Comparison of ENCODE assay signal across 26 cellular contexts in the genomic region with DNA sequence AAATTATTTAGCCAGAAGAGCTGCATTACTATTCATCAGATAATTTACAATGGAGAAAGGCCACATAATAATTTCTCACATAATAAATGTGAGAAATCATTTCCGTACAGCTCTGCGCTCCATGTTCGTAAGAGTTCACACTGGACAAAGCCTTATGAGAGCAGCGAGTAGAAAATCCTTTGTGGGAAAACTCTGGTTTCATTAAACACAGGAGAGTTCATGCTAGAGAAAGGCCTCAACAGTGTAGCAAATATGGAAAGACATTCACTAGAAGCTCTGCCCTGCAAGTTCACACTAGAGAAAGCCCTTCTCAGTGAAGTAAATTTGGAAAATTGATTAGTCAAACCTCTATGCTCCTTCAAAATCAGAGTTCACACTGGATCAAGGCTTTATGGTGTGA. TPM values are rescaled to one million over a fixed set of nuclear protein-coding genes. Genes with fewer than 3 reads are reported as not detected.
A peak's percentile ranks its signal among the peaks of the same experiment; 100 is the strongest.
DNase-seq lines count a peak whose midpoint lies in the region; ATAC-seq, FAIRE-seq and TF ChIP-seq lines count a peak whose summit lies in the region.
"Had no signal": no experiment of that assay in that cellular context is flagged by ENCODE, and none has a peak within 500 bp of the region (broad histone marks: within the 10 kb centered on the region; RNA-seq: fewer than 3 reads in every experiment).

No MANE protein-coding gene starts in this region.

- TF ChIP-seq CTCF in HepG2 (CRISPR knock-in tag; IDR thresholded peaks at IDR 0.05): no peak
- TF ChIP-seq CTCF in right lobe of liver (IDR thresholded peaks at IDR 0.05): no peak
- TF ChIP-seq CTCF in PC-9 (conservative IDR thresholded peaks at IDR 0.05): no peak
- TF ChIP-seq CTCF in liver (IDR thresholded peaks at IDR 0.05; ENCODE audit: low read depth, low read length, missing input control): no peak
- no peak for TF ChIP-seq CTCF in vagina (IDR thresholded peaks at IDR 0.05)

- H4K20me1 ChIP-seq in HepG2 (ENCODE audit: insufficient read depth, low read length) (no peaks in the 10 kb centered on the region), PC-9 (ENCODE audit: insufficient read depth) (no peaks in the 10 kb centered on the region)

- H3K36me3 ChIP-seq in HepG2 (replicated peaks in 1 of 2; ENCODE audit: control insufficient read depth in 1 of 2, insufficient read depth in 2 of 2, low read length in 2 of 2): peaks cover 20 to 70% of the 10 kb centered on the region in 2 experiments
- H3K36me3 ChIP-seq in right lobe of liver: peaks cover 12 to 71% (median 47%) of the 10 kb centered on the region in 4 donors
- peaks cover 75% of the 10 kb centered on the region for H3K36me3 ChIP-seq in PC-9 (ENCODE audit: low read depth)
- peaks cover 25 to 97% (median 79%) of the 10 kb centered on the region in 4 donors for H3K36me3 ChIP-seq in liver (ENCODE audit: control insufficient read depth in 4 of 4, insufficient read depth in 3 of 4, low read depth in 1 of 4, low read length in 3 of 4)
- peaks cover 56 to 90% (median 85%) of the 10 kb centered on the region in 5 donors for H3K36me3 ChIP-seq in subcutaneous abdominal adipose tissue (ENCODE audit: control insufficient read depth in 5 of 5, insufficient read depth in 5 of 5, low read length in 5 of 5)
- H3K36me3 ChIP-seq in vagina: peaks cover 7 to 97% of the 10 kb centered on the region in 2 donors

- H3K4me3 ChIP-seq in HepG2 (replicated peaks in 1 of 3; ENCODE audit: insufficient read depth in 1 of 3, low read depth in 2 of 3, low read length in 3 of 3): no peak overlapping the region
- no peak overlapping the region for H3K4me3 ChIP-seq in right lobe of liver
- 0 out of 2 replicates have a peak overlapping the region, but pooled peaks have one; percentile 0 for H3K4me3 ChIP-seq in PC-9
- H3K4me3 ChIP-seq in liver (ENCODE audit: low read depth in 1 of 3, low read length in 3 of 3): peak overlapping the region in 2 of 3 donors; percentile 36 to 45
- peak overlapping the region in 4 of 5 donors; percentile 14 to 29 (median 22) for H3K4me3 ChIP-seq in subcutaneous abdominal adipose tissue (ENCODE audit: low read depth in 1 of 5, low read length in 5 of 5)
- H3K4me3 ChIP-seq in vagina: no peak overlapping the region
- H3K4me3 ChIP-seq: BLaER1 treated with 17β-estradiol and CSF1 and Interleukin-3, amounts not matched to agents 10 nM and 100 nM; GM23338 had no signal

- H3K27me3 ChIP-seq in HepG2 (ENCODE audit: control insufficient read depth in 1 of 2, insufficient read depth in 2 of 2, low read length in 2 of 2): no peaks in the 10 kb centered on the region
- no peaks in the 10 kb centered on the region for H3K27me3 ChIP-seq in right lobe of liver
- no peaks in the 10 kb centered on the region for H3K27me3 ChIP-seq in PC-9 (ENCODE audit: insufficient read depth, low read depth)
- H3K27me3 ChIP-seq in liver (ENCODE audit: control insufficient read depth in 4 of 4, insufficient read depth in 4 of 4, low read length in 3 of 4): no peaks in the 10 kb centered on the region
- H3K27me3 ChIP-seq in subcutaneous abdominal adipose tissue (ENCODE audit: control insufficient read depth in 5 of 5, insufficient read depth in 4 of 5, low read length in 5 of 5): no peaks in the 10 kb centered on the region
- no peaks in the 10 kb centered on the region for H3K27me3 ChIP-seq in vagina
- H3K27me3 ChIP-seq: BE2C; BLaER1 treated with 17β-estradiol and CSF1 and Interleukin-3, amounts not matched to agents 10 nM and 100 nM had no signal

- over 99% methylated on average over 4 of the region's 4 CpGs for WGBS in HepG2 (ENCODE audit: low lambda C conversion rate)
- WGBS in right lobe of liver (ENCODE audit: insufficient coverage, low coverage, low lambda C conversion rate, missing lambda C conversion rate): 97% methylated on average over 4 of the region's 4 CpGs
- WGBS in liver: 99% methylated on average over 4 of the region's 4 CpGs

- H3K9me3 Mint-ChIP-seq in stimulated activated memory B cell treated with anti-CD40 and anti-IgM and Interleukin-4, amounts not matched to agents 10 μg/mL and 1 μg/mL and 100 μg/mL, for 72 hours: peaks cover 21% of the 10 kb centered on the region
- H3K9me3 Mint-ChIP-seq: GM23338 had no signal

- H3K9ac ChIP-seq in HepG2 (ENCODE audit: insufficient read depth, low read depth, low read length): no peak overlapping the region
- H3K9ac ChIP-seq in liver (ENCODE audit: low read depth in 1 of 2, low read length in 2 of 2): no peak overlapping the region
- H3K9ac ChIP-seq in subcutaneous abdominal adipose tissue (ENCODE audit: low read length in 5 of 5): no peak overlapping the region
- H3K9ac ChIP-seq: BLaER1 treated with 17β-estradiol and CSF1 and Interleukin-3, amounts not matched to agents 10 nM and 100 nM had no signal

- no peak for FAIRE-seq in HepG2 (lab: Jason Lieb, UNC)
- FAIRE-seq: GM12891, GM18507 had no signal

- POLR2A ChIA-PET in HepG2 (lab: Yijun Ruan, JAX) (interaction anchor here (0.9 to 1.5 kb wide), 2 partner anchors 49 to 64 kb away, joined by 3 read pairs; no protein-coding TSS in a partner anchor), PC-9 (lab: Charles Lee; ENCODE audit: unreplicated experiment) (no interaction called here)

- TF ChIP-seq EP300 in HepG2 (IDR thresholded peaks at IDR 0.05; ENCODE audit: low read depth in 2 of 2, low read length in 2 of 2) (no peak), HepG2 (CRISPR knock-in tag; IDR thresholded peaks at IDR 0.05; ENCODE audit: borderline replicate concordance) (no peak)

- CTCF ChIA-PET in HepG2 (lab: Yijun Ruan, JAX; ENCODE audit: low intra/inter-chr PET ratio, low total read pairs) (no interaction called here), PC-9 (lab: Charles Lee) (no interaction called here)

- peaks cover 13% of the 10 kb centered on the region for H3K4me1 Mint-ChIP-seq in stimulated activated memory B cell treated with anti-CD40 and anti-IgM and Interleukin-4, amounts not matched to agents 10 μg/mL and 1 μg/mL and 100 μg/mL, for 72 hours
- H3K4me1 Mint-ChIP-seq: GM23338, H9 had no signal

- DNase-seq in HepG2 (ENCODE audit: low spot score) (no peak), right lobe of liver (no peak), PC-9 (no peak), vagina (ENCODE audit: extremely low spot score in 2 of 2) (no peak), NCI-H2081 (lab: John Stamatoyannopoulos, UW) (no peak)
- DNase-seq: 8988T; AML-193; BE2C; Calu3; CD4-positive, alpha-beta memory T cell; COR-L47; DMS53; DMS79 treated with DMSO at 0.1 percent for 48 hours; GF-D8; H9 had no signal

- peaks cover 97% of the 10 kb centered on the region for H3K36me3 Mint-ChIP-seq in stimulated activated memory B cell treated with anti-CD40 and anti-IgM and Interleukin-4, amounts not matched to agents 10 μg/mL and 1 μg/mL and 100 μg/mL, for 72 hours

- in situ Hi-C loops in HepG2 (cut with HindIII; ENCODE audit: extremely low pct_ligation_motif_present, low pct_unique_long_range_greater_than_20kb): no loop called here

- H3F3A ChIP-seq in PC-9 (ENCODE audit: insufficient read depth, low read depth): no peaks in the 10 kb centered on the region

- no peaks in the 10 kb centered on the region for H3K9me3 ChIP-seq in HepG2 (ENCODE audit: low read length)
- H3K9me3 ChIP-seq in right lobe of liver: peaks cover 0 to 19% (median 3%) of the 10 kb centered on the region in 4 donors
- peaks cover 69% of the 10 kb centered on the region for H3K9me3 ChIP-seq in PC-9 (ENCODE audit: insufficient read depth, low read depth)
- H3K9me3 ChIP-seq in liver (ENCODE audit: control insufficient read depth in 4 of 4, low read length in 3 of 4): peaks cover 20 to 85% (median 60%) of the 10 kb centered on the region in 4 donors
- H3K9me3 ChIP-seq in subcutaneous abdominal adipose tissue (ENCODE audit: control insufficient read depth in 5 of 5, low read length in 5 of 5): peaks cover 41 to 76% (median 48%) of the 10 kb centered on the region in 5 donors
- peaks cover 72% of the 10 kb centered on the region for H3K9me3 ChIP-seq in vagina
- H3K9me3 ChIP-seq: BE2C had no signal

- no peak for ATAC-seq in HepG2
- no peak for ATAC-seq in right lobe of liver
- no peak for ATAC-seq in stimulated activated memory B cell treated with anti-CD40 and anti-IgM and Interleukin-4, amounts not matched to agents 10 μg/mL and 1 μg/mL and 100 μg/mL, for 72 hours
- ATAC-seq: GM23338 had no signal

- H3K4me1 ChIP-seq in HepG2 (ENCODE audit: insufficient read depth, low read length): peaks cover 2% of the 10 kb centered on the region
- H3K4me1 ChIP-seq in right lobe of liver: no peaks in the 10 kb centered on the region
- no peaks in the 10 kb centered on the region for H3K4me1 ChIP-seq in PC-9 (replicated peaks; ENCODE audit: insufficient read depth)
- no peaks in the 10 kb centered on the region for H3K4me1 ChIP-seq in liver (ENCODE audit: control insufficient read depth in 4 of 4, insufficient read depth in 4 of 4, low read length in 3 of 4)
- H3K4me1 ChIP-seq in subcutaneous abdominal adipose tissue (ENCODE audit: control insufficient read depth in 5 of 5, insufficient read depth in 5 of 5, low read length in 5 of 5): peaks cover 0 to 7% (median 0%) of the 10 kb centered on the region in 5 donors
- H3K4me1 ChIP-seq in vagina: no peaks in the 10 kb centered on the region
- H3K4me1 ChIP-seq: BE2C had no signal

- no peak overlapping the region for H3K27ac Mint-ChIP-seq in stimulated activated memory B cell treated with anti-CD40 and anti-IgM and Interleukin-4, amounts not matched to agents 10 μg/mL and 1 μg/mL and 100 μg/mL, for 72 hours
- H3K27ac Mint-ChIP-seq: CD14-positive monocyte; CD4-positive, alpha-beta memory T cell; GM23338; H9 had no signal

- TF ChIP-seq RAD21 in HepG2 (CRISPR knock-in tag; IDR thresholded peaks at IDR 0.05): no peak
- TF ChIP-seq RAD21 in liver (IDR thresholded peaks at IDR 0.05): no peak

- H3K4me2 ChIP-seq in HepG2 (ENCODE audit: low read depth, low read length): no peak overlapping the region
- H3K4me2 ChIP-seq in PC-9: no peak overlapping the region
- H3K4me2 ChIP-seq: BLaER1 treated with 17β-estradiol and CSF1 and Interleukin-3, amounts not matched to agents 10 nM and 100 nM; GM23338 had no signal

- H3K4me3 Mint-ChIP-seq in stimulated activated memory B cell treated with anti-CD40 and anti-IgM and Interleukin-4, amounts not matched to agents 10 μg/mL and 1 μg/mL and 100 μg/mL, for 72 hours: no peak overlapping the region
- H3K4me3 Mint-ChIP-seq: CD14-positive monocyte; CD4-positive, alpha-beta memory T cell; GM23338; H9 had no signal

- H2AFZ ChIP-seq in HepG2 (ENCODE audit: low read length) (no peak overlapping the region), PC-9 (no peak overlapping the region)
- H2AFZ ChIP-seq: GM23338 had no signal

- no peak for TF ChIP-seq POLR2A in HepG2 (IDR thresholded peaks at IDR 0.05; ENCODE audit: insufficient read depth in 1 of 2, low read depth in 2 of 2, low read length in 2 of 2)
- TF ChIP-seq POLR2A in right lobe of liver (IDR thresholded peaks at IDR 0.05): no peak
- TF ChIP-seq POLR2A in vagina (IDR thresholded peaks at IDR 0.05): no peak

- BruUV-seq in HepG2 (replicated peaks; lab: Mats Ljungman, UMichigan) (no TSS peak), PC-9 (replicated peaks; lab: Mats Ljungman, UMichigan) (no TSS peak)

- H3K27ac ChIP-seq in HepG2 (ENCODE audit: extremely low read length, insufficient read depth, low read length) (no peak overlapping the region), right lobe of liver (no peak overlapping the region), PC-9 (no peak overlapping the region), liver (ENCODE audit: low read depth in 1 of 2, low read length in 2 of 2) (no peak overlapping the region), subcutaneous abdominal adipose tissue (ENCODE audit: low read depth, low read length) (no peak overlapping the region), vagina (no peak overlapping the region)
- H3K27ac ChIP-seq: BLaER1 treated with 17β-estradiol and CSF1 and Interleukin-3, amounts not matched to agents 10 nM and 100 nM had no signal

- no peaks in the 10 kb centered on the region for H3K9me2 ChIP-seq in PC-9 (ENCODE audit: insufficient read depth)

- intact Hi-C loops in HepG2 (cut with micrococcal nuclease; ENCODE audit: unreplicated experiment) (no loop called here), right lobe of liver (cut with DNase I) (loop anchor here in 1 of 2 donors (10.0 kb wide), 1 partner anchor 70 kb away; no protein-coding TSS in a partner anchor), PC-9 (cut with micrococcal nuclease; ENCODE audit: unreplicated experiment) (no loop called here), vagina (cut with DNase I) (no loop called here)

- H3K79me2 ChIP-seq in HepG2 (ENCODE audit: insufficient read depth, low read length) (peaks cover 3% of the 10 kb centered on the region), PC-9 (ENCODE audit: low read depth) (0 out of 2 replicates have a peak, but pooled peaks cover 1% of the 10 kb centered on the region)

- H3K27me3 Mint-ChIP-seq in stimulated activated memory B cell treated with anti-CD40 and anti-IgM and Interleukin-4, amounts not matched to agents 10 μg/mL and 1 μg/mL and 100 μg/mL, for 72 hours: no peaks in the 10 kb centered on the region
- H3K27me3 Mint-ChIP-seq: CD4-positive, alpha-beta memory T cell had no signal

RNA-seq across cellular contexts. Expression of a gene that starts 8.4 kb away (rescaled TPM):
- total RNA-seq in HepG2 (2016; rRNA removed; fragmentation: Illumina TruSeq; extraction: Trizol) (15.6 and 16.9 TPM in 2 replicates), right lobe of liver (10 to 100 TPM in 1 of 6 experiments, 1 to 10 TPM in 5; 3.7 to 11.6 (median 5.7) TPM), PC-9 (2021) (16.9 and 17.8 TPM in 2 replicates), liver (10 to 100 TPM in 1 of 2 donors, 1 to 10 TPM in 1; 8.7 to 20.3 TPM), vagina (6.9 TPM)
- total RNA-seq in HepG2 (2016; cell fraction: cytosol; rRNA removed; fragmentation: Illumina TruSeq; extraction: Trizol; ENCODE audit: low read depth): 2.1 and 3.8 TPM in 2 replicates
- 15.4 and 16.9 TPM in 2 replicates for total RNA-seq in HepG2 (2016; cell fraction: insoluble cytoplasmic fraction; rRNA removed; fragmentation: Illumina TruSeq; extraction: Trizol)
- 8.5 and 12.6 TPM in 2 replicates for total RNA-seq in HepG2 (2016; cell fraction: membrane; rRNA removed; fragmentation: Illumina TruSeq; extraction: Trizol)
- total RNA-seq in HepG2 (2016; cell fraction: nucleus; rRNA removed; fragmentation: Illumina TruSeq; extraction: Trizol): 16.0 and 22.2 TPM in 2 replicates
- polyA plus RNA-seq in HepG2 (2011; rRNA removed) (7.6 and 8.2 TPM in 2 replicates), liver (1 to 10 TPM; 2.0 to 4.1 TPM)
- 5.1 and 5.2 TPM in 2 replicates for polyA plus RNA-seq in HepG2 (2011; cell fraction: cytosol; rRNA removed)
- polyA plus RNA-seq in HepG2 (2011; cell fraction: nucleus; rRNA removed): 17.2 and 19.6 TPM in 2 replicates
- 7.7 and 8.2 TPM in 2 replicates for polyA plus RNA-seq in HepG2 (2012)
- 0.59 and 1.0 TPM in 2 replicates for polyA plus RNA-seq in HepG2 (2016; cell fraction: cytosol; fragmentation: Illumina TruSeq; extraction: Trizol; ENCODE audit: low read depth)
- 8.0 and 9.0 TPM in 2 replicates for polyA plus RNA-seq in HepG2 (2016; cell fraction: insoluble cytoplasmic fraction; fragmentation: Illumina TruSeq; extraction: Trizol; ENCODE audit: low read depth)
- 2.3 and 2.5 TPM in 2 replicates for polyA plus RNA-seq in HepG2 (2016; cell fraction: membrane; fragmentation: Illumina TruSeq; extraction: Trizol; ENCODE audit: low read depth)
- polyA plus RNA-seq in HepG2 (2016; cell fraction: nucleus; fragmentation: Illumina TruSeq; extraction: Trizol; ENCODE audit: insufficient read depth, low read depth): 15.1 and 16.1 TPM in 2 replicates
- polyA minus RNA-seq in HepG2 (2011; rRNA and poly(A)+ RNA removed; ENCODE audit: low replicate concordance): 8.4 and 36.9 TPM in 2 replicates
- 9.9 and 11.3 TPM in 2 replicates for polyA minus RNA-seq in HepG2 (2011; cell fraction: cytosol; rRNA and poly(A)+ RNA removed)
- 55.4 and 71.0 TPM in 2 replicates for polyA minus RNA-seq in HepG2 (2011; cell fraction: nucleus; rRNA and poly(A)+ RNA removed)

RNA-seq across cellular contexts. Expression of a gene that starts 14.4 kb away (rescaled TPM):
- 2.1 and 3.4 TPM in 2 replicates for total RNA-seq in HepG2 (2016; rRNA removed; fragmentation: Illumina TruSeq; extraction: Trizol)
- total RNA-seq in HepG2 (2016; cell fraction: cytosol; rRNA removed; fragmentation: Illumina TruSeq; extraction: Trizol; ENCODE audit: low read depth): 8.8 and 9.5 TPM in 2 replicates
- total RNA-seq in HepG2 (2016; cell fraction: insoluble cytoplasmic fraction; rRNA removed; fragmentation: Illumina TruSeq; extraction: Trizol): 1.9 and 3.3 TPM in 2 replicates
- 6.5 and 7.6 TPM in 2 replicates for total RNA-seq in HepG2 (2016; cell fraction: membrane; rRNA removed; fragmentation: Illumina TruSeq; extraction: Trizol)
- total RNA-seq in HepG2 (2016; cell fraction: nucleus; rRNA removed; fragmentation: Illumina TruSeq; extraction: Trizol): 3.7 and 4.4 TPM in 2 replicates
- polyA plus RNA-seq in HepG2 (2011; rRNA removed): 0.50 and 0.89 TPM in 2 replicates
- polyA plus RNA-seq in HepG2 (2011; cell fraction: cytosol; rRNA removed): 0.28 and 0.31 TPM in 2 replicates
- 1.1 and 1.3 TPM in 2 replicates for polyA plus RNA-seq in HepG2 (2011; cell fraction: nucleus; rRNA removed)
- 0.69 and 1.8 TPM in 2 replicates for polyA plus RNA-seq in HepG2 (2012)
- polyA plus RNA-seq in HepG2 (2016; cell fraction: cytosol; fragmentation: Illumina TruSeq; extraction: Trizol; ENCODE audit: low read depth): 0.43 and 0.46 TPM in 2 replicates
- polyA plus RNA-seq in HepG2 (2016; cell fraction: insoluble cytoplasmic fraction; fragmentation: Illumina TruSeq; extraction: Trizol; ENCODE audit: low read depth): 1.3 TPM in 2 replicates
- 0.57 and 0.85 TPM in 2 replicates for polyA plus RNA-seq in HepG2 (2016; cell fraction: membrane; fragmentation: Illumina TruSeq; extraction: Trizol; ENCODE audit: low read depth)
- polyA plus RNA-seq in HepG2 (2016; cell fraction: nucleus; fragmentation: Illumina TruSeq; extraction: Trizol; ENCODE audit: insufficient read depth, low read depth): 2.9 and 3.3 TPM in 2 replicates
- polyA minus RNA-seq in HepG2 (2011; rRNA and poly(A)+ RNA removed; ENCODE audit: low replicate concordance): 1.6 and 6.4 TPM in 2 replicates
- 0.89 and 1.1 TPM in 2 replicates for polyA minus RNA-seq in HepG2 (2011; cell fraction: cytosol; rRNA and poly(A)+ RNA removed)
- 7.1 and 8.7 TPM in 2 replicates for polyA minus RNA-seq in HepG2 (2011; cell fraction: nucleus; rRNA and poly(A)+ RNA removed)
- 1 to 10 TPM; 4.0 to 8.4 (median 5.9) TPM for total RNA-seq in right lobe of liver
- 19.0 and 21.3 TPM in 2 replicates for total RNA-seq in PC-9 (2021)
- total RNA-seq in liver: 10 to 100 TPM; 10.4 to 11.8 TPM
- 1 to 10 TPM; 2.3 to 3.1 TPM for polyA plus RNA-seq in liver
- total RNA-seq in vagina: 24.3 TPM

RNA-seq across cellular contexts. Expression of a gene that starts 27.6 kb away (rescaled TPM):
- total RNA-seq in HepG2 (2016; rRNA removed; fragmentation: Illumina TruSeq; extraction: Trizol) (not detected in 2 replicates), right lobe of liver (1 to 10 TPM; 1.1 to 2.5 (median 1.9) TPM), PC-9 (2021) (0.83 and 1.4 TPM in 2 replicates), liver (1 to 10 TPM; 2.4 to 9.3 TPM), vagina (2.9 TPM)
- not detected in 2 replicates for total RNA-seq in HepG2 (2016; cell fraction: cytosol; rRNA removed; fragmentation: Illumina TruSeq; extraction: Trizol; ENCODE audit: low read depth)
- total RNA-seq in HepG2 (2016; cell fraction: insoluble cytoplasmic fraction; rRNA removed; fragmentation: Illumina TruSeq; extraction: Trizol): not detected in 2 replicates
- not detected in 2 replicates for total RNA-seq in HepG2 (2016; cell fraction: membrane; rRNA removed; fragmentation: Illumina TruSeq; extraction: Trizol)
- total RNA-seq in HepG2 (2016; cell fraction: nucleus; rRNA removed; fragmentation: Illumina TruSeq; extraction: Trizol): not detected in 2 replicates
- polyA plus RNA-seq in HepG2 (2011; rRNA removed) (not detected in 2 replicates), liver (1 to 10 TPM in 1 of 2 donors, under 1 TPM in 1; 0.78 to 1.6 TPM)
- polyA plus RNA-seq in HepG2 (2011; cell fraction: cytosol; rRNA removed): 0.03 TPM in 1 of 2 replicates, not detected in the other
- polyA plus RNA-seq in HepG2 (2011; cell fraction: nucleus; rRNA removed): not detected in 2 replicates
- polyA plus RNA-seq in HepG2 (2012): 0.20 and 0.51 TPM in 2 replicates
- polyA plus RNA-seq in HepG2 (2016; cell fraction: cytosol; fragmentation: Illumina TruSeq; extraction: Trizol; ENCODE audit: low read depth): not detected in 2 replicates
- polyA plus RNA-seq in HepG2 (2016; cell fraction: insoluble cytoplasmic fraction; fragmentation: Illumina TruSeq; extraction: Trizol; ENCODE audit: low read depth): not detected in 2 replicates
- not detected in 2 replicates for polyA plus RNA-seq in HepG2 (2016; cell fraction: membrane; fragmentation: Illumina TruSeq; extraction: Trizol; ENCODE audit: low read depth)
- polyA plus RNA-seq in HepG2 (2016; cell fraction: nucleus; fragmentation: Illumina TruSeq; extraction: Trizol; ENCODE audit: insufficient read depth, low read depth): not detected in 2 replicates
- not detected in 2 replicates for polyA minus RNA-seq in HepG2 (2011; rRNA and poly(A)+ RNA removed; ENCODE audit: low replicate concordance)
- not detected in 2 replicates for polyA minus RNA-seq in HepG2 (2011; cell fraction: cytosol; rRNA and poly(A)+ RNA removed)
- not detected in 2 replicates for polyA minus RNA-seq in HepG2 (2011; cell fraction: nucleus; rRNA and poly(A)+ RNA removed)
- total RNA-seq: G401 had no signal

RNA-seq across cellular contexts. Expression of a gene that starts 46.0 kb away (rescaled TPM):
- total RNA-seq in HepG2 (2016; rRNA removed; fragmentation: Illumina TruSeq; extraction: Trizol) (not detected in 2 replicates), right lobe of liver (1 to 10 TPM in 1 of 6 experiments, under 1 TPM in 5; 0.31 to 1.2 (median 0.60) TPM), PC-9 (2021) (0.17 and 0.20 TPM in 2 replicates), liver (1 to 10 TPM; 2.2 to 4.7 TPM), vagina (2.2 TPM)
- not detected in 2 replicates for total RNA-seq in HepG2 (2016; cell fraction: cytosol; rRNA removed; fragmentation: Illumina TruSeq; extraction: Trizol; ENCODE audit: low read depth)
- not detected in 2 replicates for total RNA-seq in HepG2 (2016; cell fraction: insoluble cytoplasmic fraction; rRNA removed; fragmentation: Illumina TruSeq; extraction: Trizol)
- total RNA-seq in HepG2 (2016; cell fraction: membrane; rRNA removed; fragmentation: Illumina TruSeq; extraction: Trizol): not detected in 2 replicates
- total RNA-seq in HepG2 (2016; cell fraction: nucleus; rRNA removed; fragmentation: Illumina TruSeq; extraction: Trizol): not detected in 2 replicates
- polyA plus RNA-seq in HepG2 (2011; rRNA removed) (not detected in 2 replicates), liver (under 1 TPM; 0.32 to 0.36 TPM)
- polyA plus RNA-seq in HepG2 (2011; cell fraction: cytosol; rRNA removed): not detected in 2 replicates
- polyA plus RNA-seq in HepG2 (2011; cell fraction: nucleus; rRNA removed): not detected in 2 replicates
- 0.16 and 0.32 TPM in 2 replicates for polyA plus RNA-seq in HepG2 (2012)
- not detected in 2 replicates for polyA plus RNA-seq in HepG2 (2016; cell fraction: cytosol; fragmentation: Illumina TruSeq; extraction: Trizol; ENCODE audit: low read depth)
- polyA plus RNA-seq in HepG2 (2016; cell fraction: insoluble cytoplasmic fraction; fragmentation: Illumina TruSeq; extraction: Trizol; ENCODE audit: low read depth): not detected in 2 replicates
- polyA plus RNA-seq in HepG2 (2016; cell fraction: membrane; fragmentation: Illumina TruSeq; extraction: Trizol; ENCODE audit: low read depth): not detected in 2 replicates
- polyA plus RNA-seq in HepG2 (2016; cell fraction: nucleus; fragmentation: Illumina TruSeq; extraction: Trizol; ENCODE audit: insufficient read depth, low read depth): not detected in 2 replicates
- polyA minus RNA-seq in HepG2 (2011; rRNA and poly(A)+ RNA removed; ENCODE audit: low replicate concordance): not detected in 2 replicates
- polyA minus RNA-seq in HepG2 (2011; cell fraction: cytosol; rRNA and poly(A)+ RNA removed): not detected in 2 replicates
- polyA minus RNA-seq in HepG2 (2011; cell fraction: nucleus; rRNA and poly(A)+ RNA removed): not detected in 2 replicates
- total RNA-seq: Calu3, Daoy, G401, H4 had no signal
- polyA plus RNA-seq: CD14-positive monocyte had no signal

RNA-seq across cellular contexts. Expression of a gene that starts 59.7 kb away (rescaled TPM):
- total RNA-seq in HepG2 (2016; rRNA removed; fragmentation: Illumina TruSeq; extraction: Trizol) (16.3 and 16.6 TPM in 2 replicates), right lobe of liver (1 to 10 TPM; 2.6 to 9.0 (median 4.9) TPM), PC-9 (2021) (14.3 and 15.1 TPM in 2 replicates), liver (10 to 100 TPM in 1 of 2 donors, 1 to 10 TPM in 1; 5.4 to 16.1 TPM), vagina (24.1 TPM)
- 2.7 and 4.8 TPM in 2 replicates for total RNA-seq in HepG2 (2016; cell fraction: cytosol; rRNA removed; fragmentation: Illumina TruSeq; extraction: Trizol; ENCODE audit: low read depth)
- total RNA-seq in HepG2 (2016; cell fraction: insoluble cytoplasmic fraction; rRNA removed; fragmentation: Illumina TruSeq; extraction: Trizol): 16.4 and 17.7 TPM in 2 replicates
- 8.6 and 8.9 TPM in 2 replicates for total RNA-seq in HepG2 (2016; cell fraction: membrane; rRNA removed; fragmentation: Illumina TruSeq; extraction: Trizol)
- total RNA-seq in HepG2 (2016; cell fraction: nucleus; rRNA removed; fragmentation: Illumina TruSeq; extraction: Trizol): 16.0 and 16.1 TPM in 2 replicates
- polyA plus RNA-seq in HepG2 (2011; rRNA removed) (8.1 and 11.7 TPM in 2 replicates), liver (1 to 10 TPM; 3.1 to 5.5 TPM)
- 4.8 and 6.2 TPM in 2 replicates for polyA plus RNA-seq in HepG2 (2011; cell fraction: cytosol; rRNA removed)
- 26.1 and 30.1 TPM in 2 replicates for polyA plus RNA-seq in HepG2 (2011; cell fraction: nucleus; rRNA removed)
- polyA plus RNA-seq in HepG2 (2012): 6.3 and 12.5 TPM in 2 replicates
- 2.3 TPM in 2 replicates for polyA plus RNA-seq in HepG2 (2016; cell fraction: cytosol; fragmentation: Illumina TruSeq; extraction: Trizol; ENCODE audit: low read depth)
- polyA plus RNA-seq in HepG2 (2016; cell fraction: insoluble cytoplasmic fraction; fragmentation: Illumina TruSeq; extraction: Trizol; ENCODE audit: low read depth): 11.9 and 12.5 TPM in 2 replicates
- polyA plus RNA-seq in HepG2 (2016; cell fraction: membrane; fragmentation: Illumina TruSeq; extraction: Trizol; ENCODE audit: low read depth): 3.4 and 3.6 TPM in 2 replicates
- polyA plus RNA-seq in HepG2 (2016; cell fraction: nucleus; fragmentation: Illumina TruSeq; extraction: Trizol; ENCODE audit: insufficient read depth, low read depth): 18.3 and 19.5 TPM in 2 replicates
- 29.3 and 39.6 TPM in 2 replicates for polyA minus RNA-seq in HepG2 (2011; rRNA and poly(A)+ RNA removed; ENCODE audit: low replicate concordance)
- 4.4 and 6.0 TPM in 2 replicates for polyA minus RNA-seq in HepG2 (2011; cell fraction: cytosol; rRNA and poly(A)+ RNA removed)
- polyA minus RNA-seq in HepG2 (2011; cell fraction: nucleus; rRNA and poly(A)+ RNA removed): 35.4 and 48.9 TPM in 2 replicates

Comparison
In these comparisons a context has a peak if more than half of its experiments do, and no peak if none do; other contexts are left out.
1. H3K4me3 ChIP-seq: peak in PC-9 (single experiment), liver (2 of 3) and subcutaneous abdominal adipose tissue (4 of 5); none in HepG2 (0 of 3), right lobe of liver (0 of 3) and vagina (0 of 2).